In genomic region chr1:9349331-9349851, GRCh38 we compare ENCODE assay signal across 1 cellular context.
TF ChIP-seq lines count a peak whose summit lies in the region.

No MANE protein-coding gene starts in this region.

TF ChIP-seq in GM23338, 12 proteins besides CTCF, POLR2A, EP300 and RAD21:
- TF ChIP-seq ETS1 (IDR thresholded peaks at IDR 0.05): no peak
- TF ChIP-seq ZNF331 (CRISPR knock-in tag; IDR thresholded peaks at IDR 0.05; ENCODE audit: low read depth): no peak
- TF ChIP-seq ZNF462 (CRISPR knock-in tag; IDR thresholded peaks at IDR 0.05): no peak
- no peak for TF ChIP-seq ZNF114 (CRISPR knock-in tag; IDR thresholded peaks at IDR 0.05)
- TF ChIP-seq JUNB (IDR thresholded peaks at IDR 0.05; ENCODE audit: unreplicated experiment): no peak
- no peak for TF ChIP-seq POLR2AphosphoS5 (IDR thresholded peaks at IDR 0.05; ENCODE audit: low read depth)
- TF ChIP-seq EZH2phosphoT487 (IDR thresholded peaks at IDR 0.05; ENCODE audit: unreplicated experiment): no peak
- no peak for TF ChIP-seq STAT1 (IDR thresholded peaks at IDR 0.05; ENCODE audit: unreplicated experiment)
- TF ChIP-seq CREB1 (CRISPR knock-in tag; IDR thresholded peaks at IDR 0.05; ENCODE audit: low read depth): no peak
- no peak for TF ChIP-seq REST (IDR thresholded peaks at IDR 0.05; ENCODE audit: unreplicated experiment)
